ENCODE assay signal across 8 cellular contexts in genomic region chr12:96047621-96048211, GRCh38. TPM values are rescaled to one million over a fixed set of nuclear protein-coding genes. Genes with fewer than 3 reads are reported as not detected.
DNase-seq lines count a peak whose midpoint lies in the region; ATAC-seq and TF ChIP-seq lines count a peak whose summit lies in the region.

No MANE protein-coding gene starts in this region.

- DNase-seq in GM12864 (ENCODE audit: low read depth) (peak; percentile 66), LNCaP clone FGC (ENCODE audit: low read depth) (no peak), RWPE1 (ENCODE audit: low spot score) (peak; percentile 89), epithelial cell of esophagus (ENCODE audit: low read depth) (peak; percentile 97), renal cortical epithelial cell (ENCODE audit: low read depth) (peak; percentile 79), glutamatergic neuron (no peak)
- no peak for DNase-seq in activated CD8-positive, alpha-beta memory T cell treated with anti-CD3 and anti-CD28 coated beads for 24 hours

- H3K4me3 ChIP-seq in GM12864 (ENCODE audit: low read depth, low read length) (no peak overlapping the region), LNCaP clone FGC (ENCODE audit: low read depth, low read length) (peak overlapping the region; percentile 0; the same call in 1 of the 2 replicates), epithelial cell of esophagus (ENCODE audit: low read length) (no peak overlapping the region)

- CTCF ChIA-PET in RWPE1 (lab: Yijun Ruan, JAX), result no interaction called here

- no peaks in the 10 kb centered on the region for H3K36me3 Mint-ChIP-seq in glutamatergic neuron (ENCODE audit: unreplicated experiment)

- no peak overlapping the region for H3K4me3 Mint-ChIP-seq in glutamatergic neuron (ENCODE audit: unreplicated experiment)

- peak overlapping the region; percentile 76 for H3K27ac ChIP-seq in RWPE1

- H3K4me1 Mint-ChIP-seq in glutamatergic neuron (ENCODE audit: low read depth, unreplicated experiment), result no peaks in the 10 kb centered on the region

- TF ChIP-seq CTCF in GM12864 (IDR thresholded peaks at IDR 0.05; ENCODE audit: low read depth, low read length, missing control alignments), result no peak
- no peak for TF ChIP-seq CTCF in LNCaP clone FGC (IDR thresholded peaks at IDR 0.05; ENCODE audit: control insufficient read depth, extremely low read depth, insufficient read depth)
- no peak for TF ChIP-seq CTCF in RWPE1 (conservative IDR thresholded peaks at IDR 0.05; ENCODE audit: low read depth)
- TF ChIP-seq CTCF in epithelial cell of esophagus (IDR thresholded peaks at IDR 0.05; ENCODE audit: insufficient read depth, low read depth, low read length, missing control alignments), result no peak
- no peak for TF ChIP-seq CTCF in glutamatergic neuron (IDR thresholded peaks at IDR 0.05; ENCODE audit: partially characterized antibody, unreplicated experiment)

- H3K27ac Mint-ChIP-seq in glutamatergic neuron (ENCODE audit: unreplicated experiment), result no peak overlapping the region

- POLR2A ChIA-PET in RWPE1 (lab: Yijun Ruan, JAX; ENCODE audit: low non-redundant PET), result no interaction called here

- ATAC-seq in GM21619 (IDR thresholded peaks at IDR 0.05; ENCODE audit: unreplicated experiment), result peak; percentile 60

- no peaks in the 10 kb centered on the region for H3K9me3 Mint-ChIP-seq in glutamatergic neuron (ENCODE audit: unreplicated experiment)

- H3K27me3 Mint-ChIP-seq in glutamatergic neuron (ENCODE audit: unreplicated experiment), result peaks cover 2% of the 10 kb centered on the region

RNA-seq across cellular contexts. Expression of gene LTA4H, which starts 12.3 kb away (rescaled TPM):
- total RNA-seq in renal cortical epithelial cell (92.9 and 112 TPM in 2 replicates), glutamatergic neuron (ENCODE audit: unreplicated experiment) (27.6 TPM)

RNA-seq across cellular contexts. Expression of gene HAL, which starts 51.6 kb away (rescaled TPM):
- 0.10 TPM in 1 of 2 replicates, not detected in the other for total RNA-seq in renal cortical epithelial cell
- total RNA-seq in glutamatergic neuron (ENCODE audit: unreplicated experiment), result not detected

Comparison
In these comparisons a context has a peak if more than half of its experiments do, and no peak if none do; other contexts are left out.
1. DNase-seq: peak in GM12864 (single experiment), RWPE1 (single experiment), epithelial cell of esophagus (single experiment) and renal cortical epithelial cell (single experiment); none in LNCaP clone FGC (single experiment), activated CD8-positive, alpha-beta memory T cell treated with anti-CD3 and anti-CD28 coated beads for 24 hours (single experiment) and glutamatergic neuron (single experiment).